In the genomic region with DNA sequence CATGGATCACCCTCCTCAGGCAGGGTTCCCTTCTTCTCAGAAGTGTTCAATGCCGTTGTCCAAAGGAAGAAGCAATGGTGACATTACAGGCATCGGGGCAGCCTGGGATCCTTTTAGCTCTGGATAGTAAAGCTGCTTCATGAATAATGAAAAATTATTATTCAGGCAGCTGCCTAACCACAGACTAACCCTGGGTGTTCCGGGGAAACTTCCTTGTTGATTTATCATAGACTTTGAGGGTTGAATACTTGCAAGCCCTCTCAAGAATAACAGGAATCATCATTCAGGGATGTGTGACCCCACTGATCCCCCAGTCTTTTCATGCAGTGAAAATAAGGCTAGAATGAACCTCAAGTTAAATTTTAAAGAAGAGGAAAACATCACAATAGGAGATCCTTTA, we compare ENCODE assay signal across 1 cellular context.
TF ChIP-seq lines count a peak whose summit lies in the region.

No MANE protein-coding gene starts in this region.

TF ChIP-seq in GM23338, 12 proteins besides CTCF, POLR2A, EP300 and RAD21 (continued from another document):
- TF ChIP-seq, protein P1, sequence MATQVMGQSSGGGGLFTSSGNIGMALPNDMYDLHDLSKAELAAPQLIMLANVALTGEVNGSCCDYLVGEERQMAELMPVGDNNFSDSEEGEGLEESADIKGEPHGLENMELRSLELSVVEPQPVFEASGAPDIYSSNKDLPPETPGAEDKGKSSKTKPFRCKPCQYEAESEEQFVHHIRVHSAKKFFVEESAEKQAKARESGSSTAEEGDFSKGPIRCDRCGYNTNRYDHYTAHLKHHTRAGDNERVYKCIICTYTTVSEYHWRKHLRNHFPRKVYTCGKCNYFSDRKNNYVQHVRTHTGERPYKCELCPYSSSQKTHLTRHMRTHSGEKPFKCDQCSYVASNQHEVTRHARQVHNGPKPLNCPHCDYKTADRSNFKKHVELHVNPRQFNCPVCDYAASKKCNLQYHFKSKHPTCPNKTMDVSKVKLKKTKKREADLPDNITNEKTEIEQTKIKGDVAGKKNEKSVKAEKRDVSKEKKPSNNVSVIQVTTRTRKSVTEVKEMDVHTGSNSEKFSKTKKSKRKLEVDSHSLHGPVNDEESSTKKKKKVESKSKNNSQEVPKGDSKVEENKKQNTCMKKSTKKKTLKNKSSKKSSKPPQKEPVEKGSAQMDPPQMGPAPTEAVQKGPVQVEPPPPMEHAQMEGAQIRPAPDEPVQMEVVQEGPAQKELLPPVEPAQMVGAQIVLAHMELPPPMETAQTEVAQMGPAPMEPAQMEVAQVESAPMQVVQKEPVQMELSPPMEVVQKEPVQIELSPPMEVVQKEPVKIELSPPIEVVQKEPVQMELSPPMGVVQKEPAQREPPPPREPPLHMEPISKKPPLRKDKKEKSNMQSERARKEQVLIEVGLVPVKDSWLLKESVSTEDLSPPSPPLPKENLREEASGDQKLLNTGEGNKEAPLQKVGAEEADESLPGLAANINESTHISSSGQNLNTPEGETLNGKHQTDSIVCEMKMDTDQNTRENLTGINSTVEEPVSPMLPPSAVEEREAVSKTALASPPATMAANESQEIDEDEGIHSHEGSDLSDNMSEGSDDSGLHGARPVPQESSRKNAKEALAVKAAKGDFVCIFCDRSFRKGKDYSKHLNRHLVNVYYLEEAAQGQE (IDR thresholded peaks at IDR 0.05; ENCODE audit: unreplicated experiment), result no peak
- TF ChIP-seq, protein P2, sequence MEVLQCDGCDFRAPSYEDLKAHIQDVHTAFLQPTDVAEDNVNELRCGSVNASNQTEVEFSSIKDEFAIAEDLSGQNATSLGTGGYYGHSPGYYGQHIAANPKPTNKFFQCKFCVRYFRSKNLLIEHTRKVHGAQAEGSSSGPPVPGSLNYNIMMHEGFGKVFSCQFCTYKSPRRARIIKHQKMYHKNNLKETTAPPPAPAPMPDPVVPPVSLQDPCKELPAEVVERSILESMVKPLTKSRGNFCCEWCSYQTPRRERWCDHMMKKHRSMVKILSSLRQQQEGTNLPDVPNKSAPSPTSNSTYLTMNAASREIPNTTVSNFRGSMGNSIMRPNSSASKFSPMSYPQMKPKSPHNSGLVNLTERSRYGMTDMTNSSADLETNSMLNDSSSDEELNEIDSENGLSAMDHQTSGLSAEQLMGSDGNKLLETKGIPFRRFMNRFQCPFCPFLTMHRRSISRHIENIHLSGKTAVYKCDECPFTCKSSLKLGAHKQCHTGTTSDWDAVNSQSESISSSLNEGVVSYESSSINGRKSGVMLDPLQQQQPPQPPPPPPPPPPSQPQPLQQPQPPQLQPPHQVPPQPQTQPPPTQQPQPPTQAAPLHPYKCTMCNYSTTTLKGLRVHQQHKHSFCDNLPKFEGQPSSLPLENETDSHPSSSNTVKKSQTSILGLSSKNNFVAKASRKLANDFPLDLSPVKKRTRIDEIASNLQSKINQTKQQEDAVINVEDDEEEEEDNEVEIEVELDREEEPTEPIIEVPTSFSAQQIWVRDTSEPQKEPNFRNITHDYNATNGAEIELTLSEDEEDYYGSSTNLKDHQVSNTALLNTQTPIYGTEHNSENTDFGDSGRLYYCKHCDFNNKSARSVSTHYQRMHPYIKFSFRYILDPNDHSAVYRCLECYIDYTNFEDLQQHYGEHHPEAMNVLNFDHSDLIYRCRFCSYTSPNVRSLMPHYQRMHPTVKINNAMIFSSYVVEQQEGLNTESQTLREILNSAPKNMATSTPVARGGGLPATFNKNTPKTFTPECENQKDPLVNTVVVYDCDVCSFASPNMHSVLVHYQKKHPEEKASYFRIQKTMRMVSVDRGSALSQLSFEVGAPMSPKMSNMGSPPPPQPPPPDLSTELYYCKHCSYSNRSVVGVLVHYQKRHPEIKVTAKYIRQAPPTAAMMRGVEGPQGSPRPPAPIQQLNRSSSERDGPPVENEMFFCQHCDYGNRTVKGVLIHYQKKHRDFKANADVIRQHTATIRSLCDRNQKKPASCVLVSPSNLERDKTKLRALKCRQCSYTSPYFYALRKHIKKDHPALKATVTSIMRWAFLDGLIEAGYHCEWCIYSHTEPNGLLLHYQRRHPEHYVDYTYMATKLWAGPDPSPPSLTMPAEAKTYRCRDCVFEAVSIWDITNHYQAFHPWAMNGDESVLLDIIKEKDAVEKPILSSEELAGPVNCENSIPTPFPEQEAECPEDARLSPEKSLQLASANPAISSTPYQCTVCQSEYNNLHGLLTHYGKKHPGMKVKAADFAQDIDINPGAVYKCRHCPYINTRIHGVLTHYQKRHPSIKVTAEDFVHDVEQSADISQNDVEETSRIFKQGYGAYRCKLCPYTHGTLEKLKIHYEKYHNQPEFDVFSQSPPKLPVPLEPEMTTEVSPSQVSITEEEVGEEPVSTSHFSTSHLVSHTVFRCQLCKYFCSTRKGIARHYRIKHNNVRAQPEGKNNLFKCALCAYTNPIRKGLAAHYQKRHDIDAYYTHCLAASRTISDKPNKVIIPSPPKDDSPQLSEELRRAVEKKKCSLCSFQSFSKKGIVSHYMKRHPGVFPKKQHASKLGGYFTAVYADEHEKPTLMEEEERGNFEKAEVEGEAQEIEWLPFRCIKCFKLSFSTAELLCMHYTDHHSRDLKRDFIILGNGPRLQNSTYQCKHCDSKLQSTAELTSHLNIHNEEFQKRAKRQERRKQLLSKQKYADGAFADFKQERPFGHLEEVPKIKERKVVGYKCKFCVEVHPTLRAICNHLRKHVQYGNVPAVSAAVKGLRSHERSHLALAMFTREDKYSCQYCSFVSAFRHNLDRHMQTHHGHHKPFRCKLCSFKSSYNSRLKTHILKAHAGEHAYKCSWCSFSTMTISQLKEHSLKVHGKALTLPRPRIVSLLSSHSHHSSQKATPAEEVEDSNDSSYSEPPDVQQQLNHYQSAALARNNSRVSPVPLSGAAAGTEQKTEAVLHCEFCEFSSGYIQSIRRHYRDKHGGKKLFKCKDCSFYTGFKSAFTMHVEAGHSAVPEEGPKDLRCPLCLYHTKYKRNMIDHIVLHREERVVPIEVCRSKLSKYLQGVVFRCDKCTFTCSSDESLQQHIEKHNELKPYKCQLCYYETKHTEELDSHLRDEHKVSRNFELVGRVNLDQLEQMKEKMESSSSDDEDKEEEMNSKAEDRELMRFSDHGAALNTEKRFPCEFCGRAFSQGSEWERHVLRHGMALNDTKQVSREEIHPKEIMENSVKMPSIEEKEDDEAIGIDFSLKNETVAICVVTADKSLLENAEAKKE (CRISPR knock-in tag; IDR thresholded peaks at IDR 0.05), result no peak
